ENCODE assay signal across 27 cellular contexts in the genomic region with DNA sequence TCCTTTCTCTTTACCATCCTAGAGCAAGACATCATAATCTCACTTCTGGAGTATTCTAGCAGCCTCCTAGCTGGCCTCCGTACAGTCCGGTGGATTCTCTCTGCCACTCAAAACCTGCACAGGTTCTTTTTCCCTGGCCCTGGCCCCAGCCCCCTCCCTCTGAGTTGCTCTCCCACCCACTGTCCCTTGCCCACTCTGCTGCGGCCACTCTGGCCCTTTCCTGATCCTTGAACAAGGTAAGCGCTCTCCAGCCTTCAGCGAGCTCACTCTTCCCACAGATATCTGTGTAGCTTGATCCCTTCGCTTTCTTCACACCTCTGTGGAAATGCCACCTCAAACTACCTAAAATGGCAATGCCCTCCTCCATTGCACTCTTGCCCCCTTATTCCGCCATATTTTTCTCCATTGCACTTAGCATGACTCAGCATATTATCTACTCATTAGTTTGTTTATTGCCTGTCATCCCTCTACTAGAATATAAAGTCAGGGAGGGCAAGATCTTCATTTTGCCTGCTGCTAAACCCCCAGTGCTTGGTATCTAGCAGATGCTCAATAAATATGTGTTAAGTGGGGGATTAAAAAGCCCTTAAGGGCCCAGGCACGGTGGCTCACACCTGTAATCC.
DNase-seq lines count a peak whose midpoint lies in the region; ATAC-seq and TF ChIP-seq lines count a peak whose summit lies in the region.
"Had no signal": no experiment of that assay in that cellular context is flagged by ENCODE, and none has a peak within 500 bp of the region (broad histone marks: within the 10 kb centered on the region; RNA-seq: fewer than 3 reads in every experiment).

No MANE protein-coding gene starts in this region.

- no peak for TF ChIP-seq CTCF in thyroid gland (IDR thresholded peaks at IDR 0.05)

- DNase-seq in activated CD4-positive, alpha-beta memory T cell treated with anti-CD3 and anti-CD28 coated beads for 36 hours, result peak; percentile 3
- DNase-seq in activated CD4-positive, alpha-beta memory T cell treated with anti-CD3 and anti-CD28 coated beads, Interleukin-2, amount 10 ng/mL, durations not matched to agents 7 days and 5 days, result no peak
- no peak for DNase-seq in T-helper 17 cell
- DNase-seq in mesenchymal stem cell, result no peak
- no peak for DNase-seq in thyroid gland
- no peak for DNase-seq in NCI-H748 (lab: John Stamatoyannopoulos, UW; ENCODE audit: unreplicated experiment)
- DNase-seq: ACHN; BE2C; CD8-positive, alpha-beta memory T cell; DMS 273 treated with DMSO at 0.1 percent for 48 hours; DMS79; EL; GDM1; GM23248; NCI-H1105 treated with DMSO at 0.1 percent for 48 hours; NCI-H146; NCI-H1930; NCI-H446; NCI-H526; RPMI8226; SHP77 had no signal

- H3K36me3 ChIP-seq in mesenchymal stem cell (ENCODE audit: control insufficient read depth in 1 of 2, insufficient read depth in 2 of 2, low read depth in 1 of 2, low read length in 2 of 2), result no peaks in the 10 kb centered on the region
- no peaks in the 10 kb centered on the region for H3K36me3 ChIP-seq in thyroid gland
- H3K36me3 ChIP-seq: BE2C, HAP-1 had no signal

- POLR2A ChIA-PET in activated CD4-positive, alpha-beta memory T cell treated with anti-CD3 and anti-CD28 coated beads for 36 hours (lab: Charles Lee), result no interaction called here
- POLR2A ChIA-PET in activated CD4-positive, alpha-beta memory T cell treated with anti-CD3 and anti-CD28 coated beads, Interleukin-2, amount 10 ng/mL, durations not matched to agents 7 days and 5 days (lab: Charles Lee), result no interaction called here

- intact Hi-C loops in activated CD4-positive, alpha-beta memory T cell treated with anti-CD3 and anti-CD28 coated beads for 36 hours (cut with micrococcal nuclease), result no loop called here
- intact Hi-C loops in thyroid gland (cut with DNase I), result no loop called here

- H2AFZ ChIP-seq in mesenchymal stem cell (ENCODE audit: low read depth, low read length), result no peak overlapping the region
- H2AFZ ChIP-seq: GM23248 had no signal

- H3K27me3 Mint-ChIP-seq in activated CD4-positive, alpha-beta memory T cell treated with anti-CD3 and anti-CD28 coated beads for 36 hours, result no peaks in the 10 kb centered on the region
- H3K27me3 Mint-ChIP-seq in activated CD4-positive, alpha-beta memory T cell treated with anti-CD3 and anti-CD28 coated beads, Interleukin-2, amount 10 ng/mL, durations not matched to agents 7 days and 5 days, result peaks cover under 1% of the 10 kb centered on the region
- peaks cover 23% of the 10 kb centered on the region for H3K27me3 Mint-ChIP-seq in T-helper 17 cell

- no peaks in the 10 kb centered on the region for H3K36me3 Mint-ChIP-seq in activated CD4-positive, alpha-beta memory T cell treated with anti-CD3 and anti-CD28 coated beads for 36 hours
- H3K36me3 Mint-ChIP-seq in activated CD4-positive, alpha-beta memory T cell treated with anti-CD3 and anti-CD28 coated beads, Interleukin-2, amount 10 ng/mL, durations not matched to agents 7 days and 5 days (ENCODE audit: low read depth), result no peaks in the 10 kb centered on the region
- H3K36me3 Mint-ChIP-seq in T-helper 17 cell (ENCODE audit: low read depth), result no peaks in the 10 kb centered on the region
- H3K36me3 Mint-ChIP-seq: CD14-positive monocyte had no signal

- H3K9ac ChIP-seq in mesenchymal stem cell (ENCODE audit: low read length), result no peak overlapping the region
- H3K9ac ChIP-seq: GM23248 had no signal

- H3K4me1 ChIP-seq in mesenchymal stem cell (ENCODE audit: control insufficient read depth, insufficient read depth, low read depth, low read length) (peaks cover 9% of the 10 kb centered on the region), thyroid gland (peaks cover 21 to 54% of the 10 kb centered on the region in 2 donors)
- H3K4me1 ChIP-seq: BE2C, HAP-1 had no signal

- H3K23ac ChIP-seq in mesenchymal stem cell (ENCODE audit: low read length in 2 of 2), result no peak overlapping the region

- no peaks in the 10 kb centered on the region for H3K9me3 ChIP-seq in T-helper 17 cell (ENCODE audit: control insufficient read depth, low read length, poor library complexity, severe bottlenecking)
- H3K9me3 ChIP-seq in mesenchymal stem cell (ENCODE audit: control insufficient read depth, low read length), result no peaks in the 10 kb centered on the region
- no peaks in the 10 kb centered on the region for H3K9me3 ChIP-seq in thyroid gland
- H3K9me3 ChIP-seq: BE2C had no signal

- H3K4me3 ChIP-seq in mesenchymal stem cell (ENCODE audit: insufficient read depth in 1 of 2, low read depth in 1 of 2, low read length in 2 of 2), result no peak overlapping the region
- H3K4me3 ChIP-seq in thyroid gland (replicated peaks in 1 of 3), result no peak overlapping the region
- H3K4me3 ChIP-seq: GM23248, HAP-1 had no signal

- peak overlapping the region in 1 of 2 experiments; percentile 42 for H2BK12ac ChIP-seq in mesenchymal stem cell (ENCODE audit: low read length in 2 of 2)

- no peak overlapping the region for H4K8ac ChIP-seq in mesenchymal stem cell (ENCODE audit: low read length)

- peaks cover 1% of the 10 kb centered on the region for H3K9me3 Mint-ChIP-seq in activated CD4-positive, alpha-beta memory T cell treated with anti-CD3 and anti-CD28 coated beads for 36 hours
- peaks cover 1% of the 10 kb centered on the region for H3K9me3 Mint-ChIP-seq in activated CD4-positive, alpha-beta memory T cell treated with anti-CD3 and anti-CD28 coated beads, Interleukin-2, amount 10 ng/mL, durations not matched to agents 7 days and 5 days

- no peak overlapping the region for H3K27ac Mint-ChIP-seq in activated CD4-positive, alpha-beta memory T cell treated with anti-CD3 and anti-CD28 coated beads for 36 hours
- H3K27ac Mint-ChIP-seq in activated CD4-positive, alpha-beta memory T cell treated with anti-CD3 and anti-CD28 coated beads, Interleukin-2, amount 10 ng/mL, durations not matched to agents 7 days and 5 days, result no peak overlapping the region
- H3K27ac Mint-ChIP-seq in T-helper 17 cell, result peak overlapping the region; percentile 63
- H3K27ac Mint-ChIP-seq: CD14-positive monocyte had no signal

- ATAC-seq in T-helper 17 cell, result no peak
- no peak for ATAC-seq in GM18498 (IDR thresholded peaks at IDR 0.05; ENCODE audit: unreplicated experiment)
- no peak for ATAC-seq in GM18517 (IDR thresholded peaks at IDR 0.05; ENCODE audit: unreplicated experiment)

- CTCF ChIA-PET in activated CD4-positive, alpha-beta memory T cell treated with anti-CD3 and anti-CD28 coated beads for 36 hours (lab: Charles Lee), result no interaction called here
- CTCF ChIA-PET in activated CD4-positive, alpha-beta memory T cell treated with anti-CD3 and anti-CD28 coated beads, Interleukin-2, amount 10 ng/mL, durations not matched to agents 7 days and 5 days (lab: Charles Lee), result no interaction called here

- no peak overlapping the region for H3K4ac ChIP-seq in mesenchymal stem cell (ENCODE audit: low read depth in 1 of 2, low read length in 2 of 2)

- H3K79me1 ChIP-seq in mesenchymal stem cell (replicated peaks; ENCODE audit: low read length, poor library complexity, severe bottlenecking), result no peaks in the 10 kb centered on the region

- no peak overlapping the region for H3K4me2 ChIP-seq in mesenchymal stem cell (ENCODE audit: low read length, poor library complexity, severe bottlenecking)

- no peak overlapping the region for H2BK5ac ChIP-seq in mesenchymal stem cell (ENCODE audit: low read depth, low read length, poor library complexity, severe bottlenecking)

- H2BK120ac ChIP-seq in mesenchymal stem cell (ENCODE audit: low read depth, low read length), result no peak overlapping the region

- peak overlapping the region; percentile 60 for H2BK15ac ChIP-seq in mesenchymal stem cell (ENCODE audit: low read depth, poor library complexity, severe bottlenecking)

- H2AK5ac ChIP-seq in mesenchymal stem cell (ENCODE audit: low read length, severe bottlenecking), result no peak overlapping the region

- H3K4me1 Mint-ChIP-seq in activated CD4-positive, alpha-beta memory T cell treated with anti-CD3 and anti-CD28 coated beads for 36 hours (ENCODE audit: low read depth), result peaks cover 6% of the 10 kb centered on the region
- H3K4me1 Mint-ChIP-seq in activated CD4-positive, alpha-beta memory T cell treated with anti-CD3 and anti-CD28 coated beads, Interleukin-2, amount 10 ng/mL, durations not matched to agents 7 days and 5 days, result peaks cover 8% of the 10 kb centered on the region
- H3K4me1 Mint-ChIP-seq in T-helper 17 cell, result peaks cover 19% of the 10 kb centered on the region

- H3K18ac ChIP-seq in mesenchymal stem cell (ENCODE audit: low read depth in 1 of 2, low read length in 2 of 2), result peak overlapping the region in 1 of 2 experiments; percentile 68

- WGBS in mesenchymal stem cell, result 95% methylated on average over 7 of the region's 8 CpGs
- WGBS in thyroid gland, 2 donors, result 90 to 91% methylated on average over 8 of the region's 8 CpGs

- no peak overlapping the region for H4K91ac ChIP-seq in mesenchymal stem cell (ENCODE audit: low read length)

- H3K14ac ChIP-seq in mesenchymal stem cell (ENCODE audit: low read length in 2 of 2), result no peak overlapping the region

- no peak overlapping the region for H3K27ac ChIP-seq in mesenchymal stem cell (ENCODE audit: low read length, poor library complexity, severe bottlenecking)
- H3K27ac ChIP-seq in thyroid gland, result peak overlapping the region in 2 of 3 donors; percentile 43 to 45
- H3K27ac ChIP-seq: 22Rv1, GM23248, HL-60 had no signal

- no peak for TF ChIP-seq POLR2A in thyroid gland (IDR thresholded peaks at IDR 0.05)

- H3K4me3 Mint-ChIP-seq in activated CD4-positive, alpha-beta memory T cell treated with anti-CD3 and anti-CD28 coated beads for 36 hours, result no peak overlapping the region
- no peak overlapping the region for H3K4me3 Mint-ChIP-seq in activated CD4-positive, alpha-beta memory T cell treated with anti-CD3 and anti-CD28 coated beads, Interleukin-2, amount 10 ng/mL, durations not matched to agents 7 days and 5 days
- no peak overlapping the region for H3K4me3 Mint-ChIP-seq in T-helper 17 cell
- H3K4me3 Mint-ChIP-seq: CD14-positive monocyte; CD8-positive, alpha-beta memory T cell had no signal

- H3K27me3 ChIP-seq in mesenchymal stem cell (ENCODE audit: control insufficient read depth in 1 of 2, insufficient read depth in 1 of 2, low read length in 2 of 2) (no peaks in the 10 kb centered on the region), thyroid gland (no peaks in the 10 kb centered on the region)
- H3K27me3 ChIP-seq: BE2C had no signal
